In the genomic region with DNA sequence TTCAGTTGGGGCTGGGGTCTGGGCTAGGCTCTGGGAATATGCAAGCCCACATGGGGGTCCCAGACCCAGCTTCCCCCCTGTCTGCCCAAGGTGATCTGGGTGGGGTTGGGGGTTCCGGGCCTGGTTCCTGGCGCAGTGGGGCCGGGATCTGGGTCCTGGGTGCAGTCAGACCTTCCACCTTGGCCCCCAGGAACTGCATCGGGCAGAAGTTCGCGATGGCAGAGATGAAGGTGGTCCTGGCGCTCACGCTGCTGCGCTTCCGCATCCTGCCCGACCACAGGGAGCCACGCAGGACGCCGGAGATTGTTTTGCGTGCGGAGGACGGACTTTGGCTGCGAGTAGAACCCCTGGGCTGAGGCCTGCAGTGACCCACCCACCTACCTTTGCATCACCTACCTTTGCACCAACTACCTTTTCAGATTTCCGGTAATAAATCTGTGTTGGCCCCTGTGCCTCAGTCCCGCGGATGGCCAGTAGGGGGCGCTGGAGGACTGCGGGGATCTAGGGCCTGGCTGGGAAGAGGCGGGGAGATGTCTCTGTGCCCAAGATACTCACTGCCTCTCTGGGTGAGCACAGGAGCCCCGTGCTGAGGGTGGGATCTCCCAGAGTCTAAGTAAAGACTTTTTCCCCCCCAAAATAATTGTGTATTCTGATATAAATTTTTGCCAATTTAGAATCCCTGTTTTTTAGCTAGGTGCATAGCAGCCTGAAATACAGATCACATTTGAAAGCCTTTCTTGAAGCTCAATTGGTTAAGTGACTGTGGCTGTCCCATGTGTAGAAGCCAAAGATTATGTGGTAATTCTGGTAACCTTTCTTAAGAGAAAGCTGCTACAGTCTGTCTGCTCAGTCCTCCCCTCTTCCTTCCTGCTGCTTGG, we compare ENCODE assay signal across 8 cellular contexts. TPM values are rescaled to one million over a fixed set of nuclear protein-coding genes. Genes with fewer than 3 reads are reported as not detected.
DNase-seq lines count a peak whose midpoint lies in the region; ATAC-seq and TF ChIP-seq lines count a peak whose summit lies in the region.

No MANE protein-coding gene starts in this region.

- H3K36me3 ChIP-seq in lower lobe of right lung: no peaks in the 10 kb centered on the region

- ATAC-seq in lower lobe of right lung: peak; percentile 92 to 95
- no peak for ATAC-seq in GM18502 (IDR thresholded peaks at IDR 0.05; ENCODE audit: poor library complexity, unreplicated experiment)

- intact Hi-C loops in dorsolateral prefrontal cortex (cut with DNase I) (loop anchor here (2.0 kb wide), 3 partner anchors 240 to 554 kb away; no protein-coding TSS in a partner anchor), lower lobe of right lung (cut with DNase I) (no loop called here)

- H3K9me3 ChIP-seq in lower lobe of right lung: no peaks in the 10 kb centered on the region

- H3K27me3 ChIP-seq in dorsolateral prefrontal cortex (peaks cover 0 to 32% (median 7%) of the 10 kb centered on the region in 45 donors), lower lobe of right lung (ENCODE audit: low read depth) (peaks cover 18% of the 10 kb centered on the region)

- no peak overlapping the region for H3K4me3 ChIP-seq in AG04449 (ENCODE audit: low read depth, low read length)
- peak overlapping the region in 8 of 59 donors; percentile 4 to 48 (median 34) for H3K4me3 ChIP-seq in dorsolateral prefrontal cortex
- no peak overlapping the region for H3K4me3 ChIP-seq in lower lobe of right lung

- POLR2A ChIA-PET in AG04449 (lab: Yijun Ruan, JAX): no interaction called here

- TF ChIP-seq CTCF in AG04449 (IDR thresholded peaks at IDR 0.05; ENCODE audit: insufficient read depth, low read length, missing control alignments) (peak; percentile 88), dorsolateral prefrontal cortex (IDR thresholded peaks at IDR 0.05 in 54 of 56, conservative IDR thresholded peaks at IDR 0.05 in 2 of 56; ENCODE audit: low read depth in 1 of 56, partially characterized antibody in 56 of 56) (peak; percentile 61 to 96 (median 91)), lower lobe of right lung (IDR thresholded peaks at IDR 0.05) (peak; percentile 96)

- H3K27ac ChIP-seq in dorsolateral prefrontal cortex (no peak overlapping the region), lower lobe of right lung (no peak overlapping the region)

- CTCF ChIA-PET in AG04449 (lab: Yijun Ruan, JAX): interaction anchor here (0.6 to 2.6 kb wide), 13 partner anchors 15 to 758 kb away, joined by 3 to 12 read pairs (median 4); a partner anchor contains a TSS

- no peak for DNase-seq in AG04449 (ENCODE audit: low read depth, low spot score)
- peak; percentile 73 for DNase-seq in GM19238 (ENCODE audit: insufficient read length, low spot score)
- DNase-seq in NCI-H748 (lab: John Stamatoyannopoulos, UW; ENCODE audit: unreplicated experiment): peak; percentile 48
- peak; percentile 87 to 91 for DNase-seq in activated CD4-positive, alpha-beta T cell treated with anti-CD3 and anti-CD28 coated beads, Interleukin-2, amount 50 U/mL, for 4 hours
- peak; percentile 57 to 80 (median 70) for DNase-seq in dorsolateral prefrontal cortex
- DNase-seq in lower lobe of right lung: peak; percentile 87
- DNase-seq in stimulated activated CD8-positive, alpha-beta memory T cell treated with anti-CD3 and anti-CD28 coated beads, Interleukin-12 subunit alpha, Interleukin-12 subunit beta, amount 100 ng/mL, for 4 hours (ENCODE audit: low read depth): peak; percentile 70

- no peaks in the 10 kb centered on the region for H3K4me1 ChIP-seq in lower lobe of right lung

RNA-seq across cellular contexts. Expression of a gene that starts 11.5 kb away (rescaled TPM):
- total RNA-seq in dorsolateral prefrontal cortex (10 to 100 TPM in 3 of 120 experiments, 1 to 10 TPM in 105, under 1 TPM in 12; 0.27 to 13.4 (median 3.4) TPM), lower lobe of right lung (2.8 TPM)

RNA-seq across cellular contexts. Expression of a gene that starts 14.2 kb away (rescaled TPM):
- total RNA-seq in dorsolateral prefrontal cortex: under 1 TPM in 2 of 120 experiments, not detected in 118; 0.13 to 0.19 TPM
- not detected for total RNA-seq in lower lobe of right lung

RNA-seq across cellular contexts. Expression of a gene that starts 43.6 kb away (rescaled TPM):
- 10 to 100 TPM in 6 of 120 experiments, 1 to 10 TPM in 89, under 1 TPM in 21, not detected in 4; 0.22 to 20.3 (median 2.5) TPM for total RNA-seq in dorsolateral prefrontal cortex
- 4.5 TPM for total RNA-seq in lower lobe of right lung
